In the genomic region with DNA sequence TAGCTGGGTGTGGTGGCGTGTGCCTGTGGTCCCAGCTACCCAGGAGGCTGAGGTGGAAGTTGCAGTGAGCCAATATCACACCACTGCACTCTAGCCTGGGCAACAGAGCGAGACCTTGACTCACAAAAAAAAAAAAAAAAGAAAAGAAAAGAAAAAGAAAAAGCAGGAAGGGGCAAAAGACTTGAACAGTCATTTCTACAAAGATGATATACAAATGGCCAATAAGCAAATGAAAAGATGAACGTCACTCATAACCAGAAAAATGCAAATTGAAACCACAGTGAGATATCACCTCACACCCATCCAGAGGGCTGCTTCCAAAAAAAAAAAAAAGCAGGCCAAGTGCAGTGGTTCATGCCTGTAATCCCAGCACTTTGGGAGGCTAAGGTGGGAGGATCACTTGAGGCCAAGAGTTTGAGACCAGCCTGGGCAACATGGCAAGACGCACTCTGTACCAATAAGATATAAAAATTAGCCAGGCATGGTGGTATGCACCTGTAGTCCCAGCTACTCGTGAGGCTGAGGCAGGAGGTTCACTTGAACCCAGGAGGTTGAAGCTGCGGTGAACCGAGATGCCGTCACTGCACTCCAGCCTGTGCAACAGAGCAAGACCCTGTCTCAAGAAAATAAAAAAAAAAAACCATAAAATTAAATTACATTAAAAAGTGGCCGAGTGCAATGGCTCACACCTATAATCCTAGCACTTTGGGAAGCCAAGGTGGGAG, we compare ENCODE assay signal across 14 cellular contexts. TPM values are rescaled to one million over a fixed set of nuclear protein-coding genes. Genes with fewer than 3 reads are reported as not detected.
DNase-seq lines count a peak whose midpoint lies in the region; ATAC-seq and TF ChIP-seq lines count a peak whose summit lies in the region.
"Had no signal": no experiment of that assay in that cellular context is flagged by ENCODE, and none has a peak within 500 bp of the region (broad histone marks: within the 10 kb centered on the region; RNA-seq: fewer than 3 reads in every experiment).

No MANE protein-coding gene starts in this region.

- TF ChIP-seq RAD21 in IMR-90 (IDR thresholded peaks at IDR 0.05; ENCODE audit: low read length) = no peak

- no peaks in the 10 kb centered on the region for H3K79me1 ChIP-seq in IMR-90 (ENCODE audit: low read depth in 1 of 2, low read length in 2 of 2)

- no TSS peak for BruUV-seq in IMR-90 (replicated peaks; lab: Mats Ljungman, UMichigan)

- H2AFZ ChIP-seq in IMR-90 (replicated peaks; ENCODE audit: low read length, poor library complexity) = no peak overlapping the region

- no peak overlapping the region; the same call in 1 of the 2 replicates for H2AK5ac ChIP-seq in IMR-90 (ENCODE audit: low read depth, low read length)

- H4K8ac ChIP-seq in IMR-90 (ENCODE audit: low read depth in 2 of 2, low read length in 2 of 2) = peak overlapping the region in 1 of 2 experiments; percentile 37; a peak in 1 of 4 replicates

- no peak overlapping the region for H3K14ac ChIP-seq in IMR-90 (replicated peaks; ENCODE audit: low read depth, low read length)

- intact Hi-C loops in IMR-90 (cut with micrococcal nuclease) = no loop called here

- no peak overlapping the region for H2BK15ac ChIP-seq in IMR-90 (ENCODE audit: low read depth, low read length)

- H3K9ac ChIP-seq in IMR-90 (ENCODE audit: low read depth, low read length) = no peak overlapping the region
- H3K9ac ChIP-seq: KMS-11 had no signal

- H4K91ac ChIP-seq in IMR-90 (ENCODE audit: insufficient read depth, low read depth, low read length) = no peak overlapping the region

- peak overlapping the region; percentile 48 for H2BK120ac ChIP-seq in IMR-90 (ENCODE audit: low read depth, low read length)

- POLR2A ChIA-PET in IMR-90 (lab: Charles Lee; ENCODE audit: unreplicated experiment) = no interaction called here

- H3K4me3 ChIP-seq in IMR-90 (ENCODE audit: insufficient read depth, low read depth, low read length) = no peak overlapping the region
- H3K4me3 ChIP-seq: SJSA1 had no signal

- H3K4me1 ChIP-seq in IMR-90 (ENCODE audit: control insufficient read depth, insufficient read depth, low read length) = peaks cover 12% of the 10 kb centered on the region

- no peak overlapping the region for H3K56ac ChIP-seq in IMR-90 (ENCODE audit: extremely low read depth, insufficient read depth, low read length)

- dilution Hi-C loops in IMR-90 (cut with HindIII; ENCODE audit: low sequenced_read_pairs, unreplicated experiment) = no loop called here

- ATAC-seq in GM18498 (IDR thresholded peaks at IDR 0.05; ENCODE audit: unreplicated experiment) (peak; percentile 60), GM19351 (IDR thresholded peaks at IDR 0.05; ENCODE audit: unreplicated experiment) (peak; percentile 83), HG02840 (IDR thresholded peaks at IDR 0.05; ENCODE audit: low FRiP score, unreplicated experiment) (peak; percentile 61), IMR-90 (ENCODE audit: low read depth) (no peak), GM21526 (IDR thresholded peaks at IDR 0.05; ENCODE audit: low FRiP score, unreplicated experiment) (no peak)
- ATAC-seq: left lobe of liver had no signal

- H3K9me1 ChIP-seq in IMR-90 (ENCODE audit: insufficient read depth, low read length) = peaks cover 10% of the 10 kb centered on the region

- in situ Hi-C loops in IMR-90 (cut with MboI; ENCODE audit: low sequenced_read_pairs) = no loop called here

- no peak for TF ChIP-seq POLR2A in IMR-90 (IDR thresholded peaks at IDR 0.05; ENCODE audit: low read depth, low read length)

- H2BK5ac ChIP-seq in IMR-90 (ENCODE audit: low read depth, low read length, poor library complexity, severe bottlenecking) = no peak overlapping the region

- H4K20me1 ChIP-seq in IMR-90 (ENCODE audit: insufficient read depth, low read length) = no peaks in the 10 kb centered on the region

- DNase-seq in IMR-90 (no peak), NCI-H345 treated with DMSO at 0.1 percent for 48 hours (lab: John Stamatoyannopoulos, UW; ENCODE audit: unreplicated experiment) (no peak), UCSD-AML1 (lab: John Stamatoyannopoulos, UW; ENCODE audit: unreplicated experiment) (no peak), MV-4-11 (lab: John Stamatoyannopoulos, UW) (no peak)
- DNase-seq: DMS53; NCI-H1694; stimulated activated CD4-positive, alpha-beta T cell treated with anti-CD3 and anti-CD28 coated beads, Interleukin-2, amount 100 ng/mL, for 24 hours had no signal

- no peak overlapping the region for H3K4me2 ChIP-seq in IMR-90 (ENCODE audit: low read depth, low read length)
- H3K4me2 ChIP-seq: KMS-11 had no signal

- no peak overlapping the region; the same call in 1 of the 2 replicates for H3K18ac ChIP-seq in IMR-90 (ENCODE audit: low read depth, low read length)

- peak overlapping the region; percentile 32; the same call in 1 of the 2 replicates for H4K5ac ChIP-seq in IMR-90 (ENCODE audit: low read depth, low read length)

- CTCF ChIA-PET in IMR-90 (lab: Yijun Ruan, JAX) = no interaction called here

- peak overlapping the region; percentile 33; the same call in 1 of the 2 replicates for H3K27ac ChIP-seq in IMR-90 (ENCODE audit: insufficient read depth, low read length)
- H3K27ac ChIP-seq: KMS-11 had no signal

- H2AK9ac ChIP-seq in IMR-90 (replicated peaks; ENCODE audit: low read depth, low read length, poor library complexity) = no peak overlapping the region

- WGBS in IMR-90 (ENCODE audit: extremely low coverage in 2 of 2, insufficient read length in 1 of 2), 2 experiments = no CpG with 5 or more reads among the region's 9 CpGs

- 0 out of 2 replicates have a peak, but pooled peaks cover 3% of the 10 kb centered on the region for H3K9me3 ChIP-seq in IMR-90 (ENCODE audit: control insufficient read depth, insufficient read depth, low read length)
- H3K9me3 ChIP-seq: SJSA1 had no signal

- no peak overlapping the region for H3K23ac ChIP-seq in IMR-90 (ENCODE audit: low read depth, low read length)

- H3K27me3 ChIP-seq in IMR-90 (ENCODE audit: control insufficient read depth, insufficient read depth, low read length) = no peaks in the 10 kb centered on the region; the same call in 1 of the 2 replicates
- H3K27me3 ChIP-seq: SJSA1 had no signal

- H3K4ac ChIP-seq in IMR-90 (ENCODE audit: low read depth, low read length) = peak overlapping the region; percentile 67; the same call in 1 of the 2 replicates

- 0 out of 2 replicates have a peak overlapping the region, but pooled peaks have one; percentile 39 for H2BK20ac ChIP-seq in IMR-90 (ENCODE audit: low read depth, low read length)

- no peaks in the 10 kb centered on the region for H3K36me3 ChIP-seq in IMR-90 (ENCODE audit: control insufficient read depth, insufficient read depth, low read length)
- H3K36me3 ChIP-seq: SJSA1 had no signal

- TF ChIP-seq CTCF in IMR-90 (conservative IDR thresholded peaks at IDR 0.05; ENCODE audit: low read depth, low read length) = no peak

TF ChIP-seq in IMR-90, 13 proteins besides CTCF, POLR2A, EP300 and RAD21:
- TF ChIP-seq, protein P1, sequence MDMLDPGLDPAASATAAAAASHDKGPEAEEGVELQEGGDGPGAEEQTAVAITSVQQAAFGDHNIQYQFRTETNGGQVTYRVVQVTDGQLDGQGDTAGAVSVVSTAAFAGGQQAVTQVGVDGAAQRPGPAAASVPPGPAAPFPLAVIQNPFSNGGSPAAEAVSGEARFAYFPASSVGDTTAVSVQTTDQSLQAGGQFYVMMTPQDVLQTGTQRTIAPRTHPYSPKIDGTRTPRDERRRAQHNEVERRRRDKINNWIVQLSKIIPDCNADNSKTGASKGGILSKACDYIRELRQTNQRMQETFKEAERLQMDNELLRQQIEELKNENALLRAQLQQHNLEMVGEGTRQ (IDR thresholded peaks at IDR 0.05; ENCODE audit: low read depth, low read length) = no peak
- TF ChIP-seq SMC3 (IDR thresholded peaks at IDR 0.05; ENCODE audit: low read depth, low read length) = no peak
- TF ChIP-seq, protein P2, sequence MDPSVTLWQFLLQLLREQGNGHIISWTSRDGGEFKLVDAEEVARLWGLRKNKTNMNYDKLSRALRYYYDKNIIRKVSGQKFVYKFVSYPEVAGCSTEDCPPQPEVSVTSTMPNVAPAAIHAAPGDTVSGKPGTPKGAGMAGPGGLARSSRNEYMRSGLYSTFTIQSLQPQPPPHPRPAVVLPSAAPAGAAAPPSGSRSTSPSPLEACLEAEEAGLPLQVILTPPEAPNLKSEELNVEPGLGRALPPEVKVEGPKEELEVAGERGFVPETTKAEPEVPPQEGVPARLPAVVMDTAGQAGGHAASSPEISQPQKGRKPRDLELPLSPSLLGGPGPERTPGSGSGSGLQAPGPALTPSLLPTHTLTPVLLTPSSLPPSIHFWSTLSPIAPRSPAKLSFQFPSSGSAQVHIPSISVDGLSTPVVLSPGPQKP (IDR thresholded peaks at IDR 0.05; ENCODE audit: borderline replicate concordance, low read depth, low read length) = no peak
- TF ChIP-seq MAZ (IDR thresholded peaks at IDR 0.05; ENCODE audit: borderline replicate concordance, low read depth, low read length) = no peak
- TF ChIP-seq CEBPB (IDR thresholded peaks at IDR 0.05; ENCODE audit: low read depth, low read length) = no peak
- no peak for TF ChIP-seq BHLHE40 (IDR thresholded peaks at IDR 0.05; ENCODE audit: low read depth, low read length)

RNA-seq across cellular contexts. Expression of a gene that starts 20.5 kb away (rescaled TPM):
- total RNA-seq in IMR-90 (2012; rRNA removed) = 2,742 and 4,320 TPM in 2 replicates
- 2,042 and 2,259 TPM in 2 replicates for polyA plus RNA-seq in IMR-90 (2012; rRNA removed)
- 1,014 and 1,274 TPM in 2 replicates for polyA plus RNA-seq in IMR-90 (2012; cell fraction: cytosol; rRNA removed)
- polyA plus RNA-seq in IMR-90 (2012; cell fraction: nucleus; rRNA removed; ENCODE audit: low replicate concordance) = 915 and 1,106 TPM in 2 replicates

RNA-seq across cellular contexts. Expression of a gene that starts 30.3 kb away (rescaled TPM):
- total RNA-seq in IMR-90 (2012; rRNA removed) = 3.0 and 3.6 TPM in 2 replicates
- 24.8 and 27.0 TPM in 2 replicates for polyA plus RNA-seq in IMR-90 (2012; rRNA removed)
- polyA plus RNA-seq in IMR-90 (2012; cell fraction: cytosol; rRNA removed) = 20.5 and 47.8 TPM in 2 replicates
- 36.2 and 109 TPM in 2 replicates for polyA plus RNA-seq in IMR-90 (2012; cell fraction: nucleus; rRNA removed; ENCODE audit: low replicate concordance)

Comparison
In these comparisons a context has a peak if more than half of its experiments do, and no peak if none do; other contexts are left out.
1. ATAC-seq: peak in GM18498 (single experiment), GM19351 (single experiment) and HG02840 (single experiment); none in IMR-90 (single experiment) and GM21526 (single experiment).